25 cellular contexts compared by ENCODE assay signal in the genomic region with DNA sequence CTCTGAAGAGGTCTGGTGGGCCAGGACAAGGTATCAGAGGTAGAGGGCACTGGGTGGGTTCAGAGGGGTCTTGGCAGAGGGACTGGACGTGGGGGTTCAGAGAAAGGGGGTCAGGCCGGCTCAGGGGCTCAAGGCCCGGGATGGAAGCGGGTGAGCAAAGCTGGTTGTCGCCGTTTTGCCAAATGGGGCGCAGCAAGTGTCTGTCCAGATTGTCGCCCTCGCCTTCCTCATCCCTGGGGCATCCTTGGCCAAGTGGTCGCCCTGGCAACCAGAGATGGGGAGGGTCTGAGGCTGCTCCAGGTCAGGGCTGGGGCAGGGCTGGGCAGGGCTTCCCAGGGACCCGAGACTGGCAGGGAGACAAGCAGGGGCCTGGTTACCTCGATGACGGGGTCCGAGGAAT. TPM values are rescaled to one million over a fixed set of nuclear protein-coding genes. Genes with fewer than 3 reads are reported as not detected.
DNase-seq lines count a peak whose midpoint lies in the region; ATAC-seq and TF ChIP-seq lines count a peak whose summit lies in the region.
"Had no signal": no experiment of that assay in that cellular context is flagged by ENCODE, and none has a peak within 500 bp of the region (broad histone marks: within the 10 kb centered on the region; RNA-seq: fewer than 3 reads in every experiment).

No MANE protein-coding gene starts in this region.

- no peaks in the 10 kb centered on the region for H3K36me3 ChIP-seq in Caco-2 (ENCODE audit: control insufficient read depth, insufficient read depth, low read length)
- H3K36me3 ChIP-seq in OCI-LY1 (ENCODE audit: insufficient read depth, low read length), result peaks cover 58% of the 10 kb centered on the region
- H3K36me3 ChIP-seq in right lobe of liver, result peaks cover 0 to 32% (median 4%) of the 10 kb centered on the region in 4 donors
- H3K36me3 ChIP-seq: MG63 had no signal

- peaks cover 25% of the 10 kb centered on the region for H3K36me3 Mint-ChIP-seq in T-helper 1 cell treated with Interleukin-12 subunit alpha and Interleukin-12 subunit beta and Interleukin-4 antibody, amounts not matched to agents 30 μg/mL and 1 μg/mL, for 36 hours (ENCODE audit: low read depth)
- H3K36me3 Mint-ChIP-seq in Caco-2 (ENCODE audit: insufficient read depth, unreplicated experiment), result peaks cover 31% of the 10 kb centered on the region
- peaks cover 16% of the 10 kb centered on the region for H3K36me3 Mint-ChIP-seq in T-cell

- no peak overlapping the region for H3K27ac Mint-ChIP-seq in T-helper 1 cell treated with Interleukin-12 subunit alpha and Interleukin-12 subunit beta and Interleukin-4 antibody, amounts not matched to agents 30 μg/mL and 1 μg/mL, for 36 hours
- H3K27ac Mint-ChIP-seq in Caco-2 (ENCODE audit: unreplicated experiment) (peak overlapping the region; percentile 65), T-cell (no peak overlapping the region)
- H3K27ac Mint-ChIP-seq: CD8-positive, alpha-beta T cell; HFFc6 had no signal

- H2AFZ ChIP-seq in OCI-LY1 (ENCODE audit: low read length), result no peak overlapping the region

- no peaks in the 10 kb centered on the region for H3K9me3 Mint-ChIP-seq in T-helper 1 cell treated with Interleukin-12 subunit alpha and Interleukin-12 subunit beta and Interleukin-4 antibody, amounts not matched to agents 30 μg/mL and 1 μg/mL, for 36 hours
- H3K9me3 Mint-ChIP-seq in Caco-2 (ENCODE audit: unreplicated experiment) (no peaks in the 10 kb centered on the region), T-cell (no peaks in the 10 kb centered on the region)
- H3K9me3 Mint-ChIP-seq: CD8-positive, alpha-beta T cell; HFFc6 had no signal

- ATAC-seq in T-cell (replicated peaks in 1 of 4), result no peak
- ATAC-seq in right lobe of liver, result no peak

- H3K9me3 ChIP-seq in Caco-2 (no peaks in the 10 kb centered on the region), OCI-LY1 (ENCODE audit: low read length) (no peaks in the 10 kb centered on the region), right lobe of liver (no peaks in the 10 kb centered on the region)
- H3K9me3 ChIP-seq: MG63 had no signal

- no peaks in the 10 kb centered on the region for H3F3A ChIP-seq in OCI-LY1 (ENCODE audit: insufficient read depth, low read length)

- H3K27ac ChIP-seq in OCI-LY1 (ENCODE audit: low read depth, low read length, poor library complexity, severe bottlenecking), result peak overlapping the region; percentile 90
- H3K27ac ChIP-seq in dorsolateral prefrontal cortex, result peak overlapping the region in 58 of 59 donors; percentile 58 to 100 (median 97)
- H3K27ac ChIP-seq in right lobe of liver, result no peak overlapping the region
- H3K27ac ChIP-seq: 22Rv1 had no signal

- CTCF ChIA-PET in Caco-2 (lab: Charles Lee), result no interaction called here
- CTCF ChIA-PET in T-cell (lab: Charles Lee), result no interaction called here

- no peak for TF ChIP-seq POLR2A in right lobe of liver (IDR thresholded peaks at IDR 0.05)

- peaks cover 9% of the 10 kb centered on the region for H3K4me1 Mint-ChIP-seq in T-helper 1 cell treated with Interleukin-12 subunit alpha and Interleukin-12 subunit beta and Interleukin-4 antibody, amounts not matched to agents 30 μg/mL and 1 μg/mL, for 36 hours (ENCODE audit: low read depth)
- peaks cover 5% of the 10 kb centered on the region for H3K4me1 Mint-ChIP-seq in Caco-2 (ENCODE audit: low read depth, unreplicated experiment)
- peaks cover 5 to 18% (median 18%) of the 10 kb centered on the region in 3 donors for H3K4me1 Mint-ChIP-seq in T-cell

- no peaks in the 10 kb centered on the region for H3K79me2 ChIP-seq in OCI-LY1 (ENCODE audit: insufficient read depth, low read length)

- intact Hi-C loops in Caco-2 (cut with micrococcal nuclease; ENCODE audit: unreplicated experiment) (no loop called here), dorsolateral prefrontal cortex (cut with DNase I) (no loop called here), right lobe of liver (cut with DNase I) (no loop called here)

- no peak for TF ChIP-seq CTCF in Caco-2 (IDR thresholded peaks at IDR 0.05; ENCODE audit: insufficient read depth in 1 of 2, low read depth in 1 of 2, low read length in 1 of 2, severe bottlenecking in 1 of 2, unreplicated experiment in 1 of 2)
- no peak for TF ChIP-seq CTCF in OCI-LY1 (IDR thresholded peaks at IDR 0.05; ENCODE audit: low read length)
- TF ChIP-seq CTCF in dorsolateral prefrontal cortex (IDR thresholded peaks at IDR 0.05 in 54 of 56, conservative IDR thresholded peaks at IDR 0.05 in 2 of 56; ENCODE audit: low read depth in 1 of 56, partially characterized antibody in 56 of 56), result no peak
- no peak for TF ChIP-seq CTCF in right lobe of liver (IDR thresholded peaks at IDR 0.05)

- POLR2A ChIA-PET in Caco-2 (lab: Charles Lee) (no interaction called here), T-cell (lab: Charles Lee) (no interaction called here)

- H3K27me3 Mint-ChIP-seq in T-helper 1 cell treated with Interleukin-12 subunit alpha and Interleukin-12 subunit beta and Interleukin-4 antibody, amounts not matched to agents 30 μg/mL and 1 μg/mL, for 36 hours (ENCODE audit: low read depth), result no peaks in the 10 kb centered on the region
- H3K27me3 Mint-ChIP-seq in Caco-2 (ENCODE audit: insufficient read depth, unreplicated experiment), result no peaks in the 10 kb centered on the region
- no peaks in the 10 kb centered on the region for H3K27me3 Mint-ChIP-seq in T-cell

- no TSS peak for BruUV-seq in Caco-2 (replicated peaks; lab: Mats Ljungman, UMichigan)

- H3K4me3 Mint-ChIP-seq in T-helper 1 cell treated with Interleukin-12 subunit alpha and Interleukin-12 subunit beta and Interleukin-4 antibody, amounts not matched to agents 30 μg/mL and 1 μg/mL, for 36 hours, result peak overlapping the region; percentile 46
- no peak overlapping the region for H3K4me3 Mint-ChIP-seq in Caco-2 (ENCODE audit: unreplicated experiment)
- no peak overlapping the region for H3K4me3 Mint-ChIP-seq in T-cell
- H3K4me3 Mint-ChIP-seq: CD8-positive, alpha-beta T cell; HFFc6 had no signal

- H3K4me1 ChIP-seq in Caco-2 (peaks cover 3% of the 10 kb centered on the region; the same call in 1 of the 2 replicates), OCI-LY1 (ENCODE audit: insufficient read depth, low read length, severe bottlenecking) (peaks cover 12% of the 10 kb centered on the region), right lobe of liver (no peaks in the 10 kb centered on the region)

- H3K4me2 ChIP-seq in OCI-LY1 (ENCODE audit: low read length), result peak overlapping the region; percentile 74

- H3K27me3 ChIP-seq in Caco-2 (replicated peaks; ENCODE audit: control insufficient read depth, insufficient read depth, low read length) (no peaks in the 10 kb centered on the region), OCI-LY1 (ENCODE audit: insufficient read depth, low read length) (no peaks in the 10 kb centered on the region), dorsolateral prefrontal cortex (no peaks in the 10 kb centered on the region), right lobe of liver (no peaks in the 10 kb centered on the region)
- H3K27me3 ChIP-seq: MG63 had no signal

- no peaks in the 10 kb centered on the region for H3K9me2 ChIP-seq in OCI-LY1 (ENCODE audit: low read depth, low read length)

- 83% methylated on average over 1 of the region's 14 CpGs for WGBS in right lobe of liver (ENCODE audit: insufficient coverage, low coverage, low lambda C conversion rate, missing lambda C conversion rate)

- H4K20me1 ChIP-seq in OCI-LY1 (ENCODE audit: insufficient read depth, low read length), result no peaks in the 10 kb centered on the region

- no peak for DNase-seq in T-helper 1 cell
- no peak for DNase-seq in Caco-2
- DNase-seq in dorsolateral prefrontal cortex, result no peak
- DNase-seq in T-cell, result no peak
- DNase-seq in right lobe of liver, result no peak
- DNase-seq in GF-D8 (lab: John Stamatoyannopoulos, UW), result no peak
- DNase-seq: AML-193, Calu3, EL, HFFc6, MG63, NCI-H1417, NCI-H1694 treated with DMSO at 0.1 percent for 48 hours, NCI-H2081 treated with DMSO at 0.1 percent for 48 hours, NCI-H2171 treated with DMSO at 0.1 percent for 48 hours, NCI-H446, NCI-H526, Right ventricle myocardium superior had no signal

- no peak overlapping the region for H3K4me3 ChIP-seq in Caco-2 (ENCODE audit: low read depth, low read length)
- H3K4me3 ChIP-seq in OCI-LY1 (ENCODE audit: low read depth, low read length, poor library complexity, severe bottlenecking), result peak overlapping the region; percentile 52
- peak overlapping the region in 58 of 59 donors; percentile 31 to 89 (median 61) for H3K4me3 ChIP-seq in dorsolateral prefrontal cortex
- no peak overlapping the region for H3K4me3 ChIP-seq in right lobe of liver
- H3K4me3 ChIP-seq: MG63 had no signal

- H3K9ac ChIP-seq in OCI-LY1 (ENCODE audit: low read length), result peak overlapping the region; percentile 67; the same call in 1 of the 2 replicates

RNA-seq across cellular contexts. Expression of a gene that starts 6.8 kb away (rescaled TPM):
- total RNA-seq in Caco-2 (2022) (17.4 and 18.3 TPM in 2 replicates), dorsolateral prefrontal cortex (10 to 100 TPM; 16.9 to 48.4 (median 26.1) TPM), T-cell (10 to 100 TPM in 3 of 5 donors, 1 to 10 TPM in 2; 5.0 to 12.3 (median 11.1) TPM), right lobe of liver (10 to 100 TPM in 1 of 6 experiments, 1 to 10 TPM in 5; 3.7 to 16.7 (median 4.9) TPM)

RNA-seq across cellular contexts. Expression of a gene that starts 10.4 kb away (rescaled TPM):
- total RNA-seq in Caco-2 (2022), result not detected in 2 replicates
- 1 to 10 TPM in 2 of 120 experiments, not detected in 118; 1.4 to 1.6 TPM for total RNA-seq in dorsolateral prefrontal cortex
- total RNA-seq in T-cell, result not detected
- not detected for total RNA-seq in right lobe of liver
- total RNA-seq: Calu3; CD8-positive, alpha-beta T cell; H7; HFFc6; LHCN-M2; Right ventricle myocardium superior; SK-MEL-5 had no signal

RNA-seq across cellular contexts. Expression of a gene that starts 12.5 kb away (rescaled TPM):
- 58.1 and 59.1 TPM in 2 replicates for total RNA-seq in Caco-2 (2022)
- total RNA-seq in dorsolateral prefrontal cortex, result 10 to 100 TPM; 46.4 to 99.1 (median 71.7) TPM
- total RNA-seq in T-cell, result 10 to 100 TPM; 74.0 to 85.6 (median 77.8) TPM
- total RNA-seq in right lobe of liver, result 10 to 100 TPM; 18.7 to 34.1 (median 23.8) TPM

RNA-seq across cellular contexts. Expression of a gene that starts 13.3 kb away (rescaled TPM):
- 1.2 and 1.7 TPM in 2 replicates for total RNA-seq in Caco-2 (2022)
- 10 to 100 TPM in 4 of 120 experiments, 1 to 10 TPM in 112, under 1 TPM in 3, not detected in 1; 0.80 to 14.7 (median 4.2) TPM for total RNA-seq in dorsolateral prefrontal cortex
- total RNA-seq in T-cell, result 1 to 10 TPM in 1 of 5 donors, under 1 TPM in 3, not detected in 1; 0.33 to 1.3 (median 0.78) TPM
- 10 to 100 TPM in 1 of 6 experiments, 1 to 10 TPM in 4, not detected in 1; 2.1 to 38.1 (median 6.6) TPM for total RNA-seq in right lobe of liver
- total RNA-seq: HFFc6, Right ventricle myocardium superior, SK-MEL-5 had no signal

RNA-seq across cellular contexts. Expression of a gene that starts 45.3 kb away (rescaled TPM):
- total RNA-seq in Caco-2 (2022) (1.5 and 1.9 TPM in 2 replicates), dorsolateral prefrontal cortex (10 to 100 TPM in 3 of 120 experiments, 1 to 10 TPM in 117; 1.0 to 11.2 (median 4.6) TPM), T-cell (10 to 100 TPM in 3 of 5 donors, 1 to 10 TPM in 2; 7.7 to 12.4 (median 10.3) TPM), right lobe of liver (1 to 10 TPM in 3 of 6 experiments, not detected in 3; 1.1 to 1.6 (median 1.3) TPM)
- total RNA-seq: H7, LHCN-M2, SK-MEL-5 had no signal

Comparison
In these comparisons a context has a peak if more than half of its experiments do, and no peak if none do; other contexts are left out.
1. H3K4me3 ChIP-seq: peak in OCI-LY1 (single experiment) and dorsolateral prefrontal cortex (58 of 59); none in Caco-2 (single experiment) and right lobe of liver (0 of 3).
2. H3K27ac ChIP-seq: peak in OCI-LY1 (single experiment) and dorsolateral prefrontal cortex (58 of 59); none in right lobe of liver (0 of 3).